In the genomic region with DNA sequence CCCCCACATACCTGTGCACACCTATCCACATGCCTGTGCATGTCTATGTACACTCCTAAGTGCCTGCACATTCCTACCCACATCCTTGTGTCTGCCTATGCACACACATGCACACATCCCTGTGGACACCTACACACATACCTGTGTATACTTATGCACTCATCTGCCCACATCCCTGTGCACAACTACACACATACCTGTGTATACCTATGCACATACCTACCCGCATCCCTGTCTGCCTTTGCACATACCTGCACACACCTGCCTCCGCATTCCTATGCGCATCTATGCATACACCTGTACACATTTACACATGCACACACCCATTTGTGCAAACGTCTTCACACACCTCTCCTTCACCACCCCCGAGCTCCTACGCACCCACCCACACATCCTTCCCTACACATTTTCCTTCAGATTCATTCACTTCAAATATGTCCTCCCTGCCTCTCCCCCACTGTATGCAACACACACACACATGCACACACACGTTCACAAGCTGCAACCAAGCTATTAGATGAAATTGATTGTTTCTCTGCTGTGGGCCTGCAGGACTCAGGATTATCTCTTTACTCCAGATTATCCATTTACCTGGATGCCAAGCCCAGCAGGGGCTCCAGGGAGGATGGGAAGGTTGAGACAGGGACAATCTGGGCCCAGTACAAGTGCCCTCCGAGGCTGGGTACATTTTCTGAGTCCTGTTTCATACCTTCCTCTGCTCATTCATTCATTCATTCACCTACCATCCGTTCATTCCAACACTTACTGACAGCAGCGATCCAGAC, we compare ENCODE assay signal across 18 cellular contexts. TPM values are rescaled to one million over a fixed set of nuclear protein-coding genes. Genes with fewer than 3 reads are reported as not detected.
DNase-seq lines count a peak whose midpoint lies in the region; ATAC-seq and TF ChIP-seq lines count a peak whose summit lies in the region.
"Had no signal": no experiment of that assay in that cellular context is flagged by ENCODE, and none has a peak within 500 bp of the region (broad histone marks: within the 10 kb centered on the region; RNA-seq: fewer than 3 reads in every experiment).

No MANE protein-coding gene starts in this region.

- H3K4me3 Mint-ChIP-seq in endothelial cell (ENCODE audit: unreplicated experiment): peak overlapping the region; percentile 53
- no peak overlapping the region for H3K4me3 Mint-ChIP-seq in nephron
- H3K4me3 Mint-ChIP-seq: CD8-positive, alpha-beta T cell had no signal

- TF ChIP-seq CTCF in HEK293 (tag by site-specific recombination; IDR thresholded peaks at IDR 0.05) (no peak), endothelial cell (IDR thresholded peaks at IDR 0.05; ENCODE audit: unreplicated experiment) (no peak), nephron (IDR thresholded peaks at IDR 0.05; ENCODE audit: unreplicated experiment in 3 of 3) (no peak)

- H3K4me1 Mint-ChIP-seq in endothelial cell (ENCODE audit: unreplicated experiment): peaks cover 85% of the 10 kb centered on the region
- H3K4me1 Mint-ChIP-seq in nephron: peaks cover 77% of the 10 kb centered on the region

- H3K27me3 Mint-ChIP-seq in endothelial cell (ENCODE audit: unreplicated experiment) (peaks cover 5% of the 10 kb centered on the region), nephron (ENCODE audit: low read depth) (peaks cover 4% of the 10 kb centered on the region)

- no peaks in the 10 kb centered on the region for H3K9me3 ChIP-seq in HEK293 (ENCODE audit: control insufficient read depth, insufficient read depth, low read depth, low read length)

- POLR2A ChIA-PET in HEK293 (lab: Yijun Ruan, JAX): no interaction called here

- H3K27ac Mint-ChIP-seq in endothelial cell (ENCODE audit: unreplicated experiment) (peak overlapping the region; percentile 24), nephron (peak overlapping the region; percentile 3 to 80 (median 73))
- H3K27ac Mint-ChIP-seq: CD8-positive, alpha-beta T cell had no signal

- CTCF ChIA-PET in HEK293 (lab: Yijun Ruan, JAX): interaction anchor here (0.6 to 2.2 kb wide), 3 partner anchors 13 to 165 kb away, joined by 3 to 7 read pairs (median 3); no protein-coding TSS in a partner anchor

- H3K36me3 Mint-ChIP-seq in endothelial cell (ENCODE audit: low read depth, unreplicated experiment) (peaks cover 58% of the 10 kb centered on the region), nephron (ENCODE audit: low read depth) (peaks cover 6% of the 10 kb centered on the region)
- H3K36me3 Mint-ChIP-seq: CD8-positive, alpha-beta T cell had no signal

- no peaks in the 10 kb centered on the region for H3K4me1 ChIP-seq in HEK293 (ENCODE audit: control insufficient read depth, insufficient read depth, low read length)

- no peaks in the 10 kb centered on the region for H3K27me3 ChIP-seq in H7 (ENCODE audit: control insufficient read depth, insufficient read depth, low read length)

- no peak overlapping the region for H3K4me3 ChIP-seq in H7 (ENCODE audit: insufficient read depth, low read depth, low read length)
- no peak overlapping the region for H3K4me3 ChIP-seq in HEK293 (ENCODE audit: low read depth, low read length)

- ATAC-seq in GM21390 (IDR thresholded peaks at IDR 0.05; ENCODE audit: unreplicated experiment): no peak
- ATAC-seq: CD8-positive, alpha-beta T cell had no signal

- no peaks in the 10 kb centered on the region; the same call in 1 of the 2 replicates for H3K36me3 ChIP-seq in H7 (replicated peaks; ENCODE audit: control insufficient read depth, insufficient read depth, low read length)
- peaks cover 0 to 3% of the 10 kb centered on the region in 2 experiments; a peak in 1 of 3 replicates for H3K36me3 ChIP-seq in HEK293 (ENCODE audit: control insufficient read depth in 2 of 2, insufficient read depth in 1 of 2, low read length in 2 of 2)

- H3K27ac ChIP-seq in HEK293 (ENCODE audit: extremely low read depth, low read depth, low read length): no peak overlapping the region
- H3K27ac ChIP-seq: RWPE1 had no signal

- DNase-seq in H7: peak; percentile 34
- no peak for DNase-seq in endothelial cell (ENCODE audit: low spot score)
- DNase-seq in DMS53 treated with DMSO at 0.1 percent for 48 hours (lab: John Stamatoyannopoulos, UW; ENCODE audit: unreplicated experiment): no peak
- no peak for DNase-seq in HuH-7.5 (ENCODE audit: low spot score)
- DNase-seq in H4 (ENCODE audit: low spot score): no peak
- DNase-seq: CD8-positive, alpha-beta T cell; DND-41; HCEC 1CT; KG1; NCI-H1092; NCI-H1694; NCI-H345; NCI-H526 treated with DMSO at 0.1 percent for 48 hours had no signal

- H3K9me3 Mint-ChIP-seq in endothelial cell (ENCODE audit: unreplicated experiment): no peaks in the 10 kb centered on the region
- H3K9me3 Mint-ChIP-seq in nephron: no peaks in the 10 kb centered on the region
- H3K9me3 Mint-ChIP-seq: CD8-positive, alpha-beta T cell had no signal

TF ChIP-seq in HEK293, 187 proteins besides CTCF, POLR2A, EP300 and RAD21:
- no peak for TF ChIP-seq ZNF335 (tag by site-specific recombination; conservative IDR thresholded peaks at IDR 0.05)
- no peak for TF ChIP-seq ZNF157 (tag by site-specific recombination; IDR thresholded peaks at IDR 0.05)
- TF ChIP-seq EGR2 (tag by site-specific recombination; IDR thresholded peaks at IDR 0.05; ENCODE audit: low read depth): peak; percentile 85
- TF ChIP-seq ZNF707 (tag by site-specific recombination; IDR thresholded peaks at IDR 0.05): no peak
- TF ChIP-seq ZNF76 (tag by site-specific recombination; IDR thresholded peaks at IDR 0.05; ENCODE audit: borderline replicate concordance, low read depth): no peak
- TF ChIP-seq TCF7L2 (IDR thresholded peaks at IDR 0.05; ENCODE audit: borderline replicate concordance, low read depth, low read length): no peak
- TF ChIP-seq YY2 (tag by site-specific recombination; IDR thresholded peaks at IDR 0.05): no peak
- TF ChIP-seq BCL11B (tag by site-specific recombination; IDR thresholded peaks at IDR 0.05; ENCODE audit: low read depth): no peak
- peak; percentile 60; the same call in 1 of the 2 replicates for TF ChIP-seq ZEB2 (tag by site-specific recombination; IDR thresholded peaks at IDR 0.05)
- TF ChIP-seq ZFHX2 (tag by site-specific recombination; conservative IDR thresholded peaks at IDR 0.05): peak; percentile 78
- TF ChIP-seq PRDM1 (tag by site-specific recombination; IDR thresholded peaks at IDR 0.05): no peak

RNA-seq across cellular contexts. Expression of a gene that starts 53.2 kb away (rescaled TPM):
- 25.7 and 27.7 TPM in 2 replicates for total RNA-seq in H7 (2014; rRNA removed; shearing (Covaris generic))
- 717 TPM for total RNA-seq in endothelial cell (ENCODE audit: unreplicated experiment)
- total RNA-seq in H4 (2014; rRNA removed; shearing (Covaris generic)): 0.83 TPM in 1 of 2 replicates, not detected in the other
- total RNA-seq: SK-MEL-5 had no signal

Comparison
In these comparisons a context has a peak if more than half of its experiments do, and no peak if none do; other contexts are left out.
1. RNA of a gene that starts 53.2 kb away (total RNA-seq): 717 TPM in endothelial cell (single experiment); 25.7 to 27.7 TPM in H7 and 0.83 TPM in H4; every median in the first group is over 10 times any median in the second.